18 cellular contexts compared by ENCODE assay signal in genomic region chr9:36337865-36338264, GRCh38.
DNase-seq lines count a peak whose midpoint lies in the region; ATAC-seq and TF ChIP-seq lines count a peak whose summit lies in the region.
"Had no signal": no experiment of that assay in that cellular context is flagged by ENCODE, and none has a peak within 500 bp of the region (broad histone marks: within the 10 kb centered on the region; RNA-seq: fewer than 3 reads in every experiment).

No MANE protein-coding gene starts in this region.

- no peaks in the 10 kb centered on the region for H3K27me3 ChIP-seq in left ventricle myocardium inferior (ENCODE audit: low read depth)
- H3K27me3 ChIP-seq: tibial nerve had no signal

- H3K36me3 Mint-ChIP-seq in brain, result peaks cover 63% of the 10 kb centered on the region
- peaks cover 85% of the 10 kb centered on the region for H3K36me3 Mint-ChIP-seq in stimulated activated effector memory CD8-positive, alpha-beta T cell treated with anti-CD3 and anti-CD28 coated beads, Interleukin-12 subunit alpha, Interleukin-12 subunit beta, amount 100 ng/mL, for 72 hours

- no peaks in the 10 kb centered on the region for H3K4me1 Mint-ChIP-seq in brain
- H3K4me1 Mint-ChIP-seq in stimulated activated effector memory CD8-positive, alpha-beta T cell treated with anti-CD3 and anti-CD28 coated beads, Interleukin-12 subunit alpha, Interleukin-12 subunit beta, amount 100 ng/mL, for 72 hours, result peaks cover 6% of the 10 kb centered on the region

- peaks cover 22% of the 10 kb centered on the region for H3K4me1 ChIP-seq in left ventricle myocardium inferior
- H3K4me1 ChIP-seq: prostate gland, tibial nerve had no signal

- H3K4me3 Mint-ChIP-seq in brain, result no peak overlapping the region
- H3K4me3 Mint-ChIP-seq in stimulated activated effector memory CD8-positive, alpha-beta T cell treated with anti-CD3 and anti-CD28 coated beads, Interleukin-12 subunit alpha, Interleukin-12 subunit beta, amount 100 ng/mL, for 72 hours, result no peak overlapping the region

- H3K27ac ChIP-seq in left ventricle myocardium inferior (replicated peaks), result peak overlapping the region; percentile 61
- H3K27ac ChIP-seq: PC-9, prostate gland, WERI-Rb-1 had no signal

- peak overlapping the region in 4 of 5 experiments; percentile 6 to 40 (median 15) for H3K27ac Mint-ChIP-seq in brain
- H3K27ac Mint-ChIP-seq in stimulated activated effector memory CD8-positive, alpha-beta T cell treated with anti-CD3 and anti-CD28 coated beads, Interleukin-12 subunit alpha, Interleukin-12 subunit beta, amount 100 ng/mL, for 72 hours, result peak overlapping the region; percentile 75

- no peaks in the 10 kb centered on the region for H3K9me3 ChIP-seq in left ventricle myocardium inferior (replicated peaks)
- H3K9me3 ChIP-seq: prostate gland, tibial nerve had no signal

- ATAC-seq in Right ventricle myocardium inferior (peak; percentile 93), HG03045 (IDR thresholded peaks at IDR 0.05; ENCODE audit: unreplicated experiment) (no peak)
- ATAC-seq in stimulated activated effector memory CD8-positive, alpha-beta T cell treated with anti-CD3 and anti-CD28 coated beads, Interleukin-12 subunit alpha, Interleukin-12 subunit beta, amount 100 ng/mL, for 72 hours, result no peak

- DNase-seq in Right ventricle myocardium inferior (ENCODE audit: missing footprints), result no peak
- DNase-seq in cardiac septum (ENCODE audit: low spot score), result no peak
- DNase-seq in left ventricle myocardium inferior, result peak; percentile 48
- DNase-seq in stimulated activated effector memory CD8-positive, alpha-beta T cell treated with anti-CD3 and anti-CD28 coated beads, Interleukin-12 subunit alpha, Interleukin-12 subunit beta, amount 100 ng/mL, for 72 hours (ENCODE audit: low spot score in 2 of 2), result no peak
- DNase-seq in T-helper 2 cell, result no peak
- DNase-seq in activated effector memory CD4-positive, alpha-beta T cell treated with anti-CD3 and anti-CD28 coated beads, Interleukin-2, amount 50 U/mL, for 16 hours, result no peak
- DNase-seq: activated CD8-positive, alpha-beta memory T cell treated with anti-CD3 and anti-CD28 coated beads, Interleukin-2, amount 50 U/mL, for 4 hours; cortex of kidney; DMS53; foreskin fibroblast; NCI-H1417; NCI-H510A treated with DMSO at 0.1 percent for 48 hours; PC-9; WERI-Rb-1 had no signal

- no peak for TF ChIP-seq CTCF in brain (conservative IDR thresholded peaks at IDR 0.05)
- TF ChIP-seq CTCF in left ventricle myocardium inferior (IDR thresholded peaks at IDR 0.05; ENCODE audit: borderline replicate concordance), result no peak

- H3K4me3 ChIP-seq in left ventricle myocardium inferior, result no peak overlapping the region
- H3K4me3 ChIP-seq: PC-9, prostate gland, tibial nerve had no signal

- H3K36me3 ChIP-seq in left ventricle myocardium inferior, result peaks cover 76% of the 10 kb centered on the region

- H3K9me3 Mint-ChIP-seq in brain, result no peaks in the 10 kb centered on the region
- H3K9me3 Mint-ChIP-seq in stimulated activated effector memory CD8-positive, alpha-beta T cell treated with anti-CD3 and anti-CD28 coated beads, Interleukin-12 subunit alpha, Interleukin-12 subunit beta, amount 100 ng/mL, for 72 hours, result no peaks in the 10 kb centered on the region

- intact Hi-C loops in Right ventricle myocardium inferior (cut with DNase I) (no loop called here), cardiac septum (cut with DNase I) (no loop called here), left ventricle myocardium inferior (cut with micrococcal nuclease) (no loop called here)

- H3K27me3 Mint-ChIP-seq in brain, result no peaks in the 10 kb centered on the region
